In the genomic region with DNA sequence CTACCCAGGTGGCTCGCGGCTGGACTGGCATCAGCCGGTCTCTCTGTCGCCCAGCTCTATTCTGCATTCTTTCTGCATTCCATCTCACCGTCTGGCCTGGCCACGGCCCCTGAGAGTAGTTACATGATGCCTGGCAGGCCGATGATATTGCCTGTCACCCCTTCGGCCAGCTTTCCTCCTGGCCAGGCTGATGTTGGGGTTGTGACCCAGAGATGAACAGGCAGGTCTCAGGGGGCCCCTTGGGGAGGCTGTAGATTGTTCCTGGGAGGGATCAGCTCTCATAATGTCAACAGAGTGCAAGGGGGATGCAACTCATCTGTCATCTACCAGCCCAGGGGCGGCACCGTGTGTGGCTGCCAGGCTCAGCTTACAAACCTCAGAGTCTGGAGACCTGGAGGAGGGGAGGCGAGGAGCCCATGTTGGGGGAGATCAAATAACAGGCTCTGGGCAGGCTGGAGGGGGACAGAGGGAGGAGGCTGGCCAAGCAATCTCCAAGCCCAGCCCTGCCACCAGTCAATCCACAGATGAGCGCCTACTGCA, we compare ENCODE assay signal across 1 cellular context.
TF ChIP-seq lines count a peak whose summit lies in the region.

No MANE protein-coding gene starts in this region.

TF ChIP-seq in endothelial cell of umbilical vein, 7 proteins besides CTCF, POLR2A, EP300 and RAD21:
- TF ChIP-seq FOS (IDR thresholded peaks at IDR 0.05; ENCODE audit: borderline replicate concordance, insufficient read depth, low read length) (no peak), GATA2 (IDR thresholded peaks at IDR 0.05; ENCODE audit: insufficient read depth, insufficient read length, low read depth, low read length) (no peak), MAX (IDR thresholded peaks at IDR 0.05; ENCODE audit: insufficient read depth, insufficient read length) (no peak), MYC (IDR thresholded peaks at IDR 0.05; ENCODE audit: low read depth, low read length) (no peak), POLR2AphosphoS5 (IDR thresholded peaks at IDR 0.05; ENCODE audit: insufficient read depth, low read depth, low read length) (no peak)
